ENCODE assay signal across 9 cellular contexts in genomic region chr16:535446-536405, GRCh38. TPM values are rescaled to one million over a fixed set of nuclear protein-coding genes. Genes with fewer than 3 reads are reported as not detected.
DNase-seq lines count a peak whose midpoint lies in the region; ATAC-seq and TF ChIP-seq lines count a peak whose summit lies in the region.
"Had no signal": no experiment of that assay in that cellular context is flagged by ENCODE, and none has a peak within 500 bp of the region (broad histone marks: within the 10 kb centered on the region; RNA-seq: fewer than 3 reads in every experiment).

No MANE protein-coding gene starts in this region.

- ATAC-seq in GM21381 (IDR thresholded peaks at IDR 0.05; ENCODE audit: unreplicated experiment) (no peak), T-helper 17 cell (no peak)

- H3K4me1 Mint-ChIP-seq in nephron progenitor cell = peaks cover 14% of the 10 kb centered on the region
- peaks cover 5% of the 10 kb centered on the region for H3K4me1 Mint-ChIP-seq in T-helper 17 cell

- DNase-seq in GM23248 (peak; percentile 98), NCI-H226 (peak; percentile 27), epithelial cell of prostate (ENCODE audit: low read depth, low spot score) (peak; percentile 36), nephron progenitor cell (no peak), T-helper 17 cell (no peak), BE2C (no peak), ecto neural progenitor cell (ENCODE audit: low spot score) (no peak)

- H3F3A ChIP-seq in GM23248 (ENCODE audit: insufficient read depth) = no peaks in the 10 kb centered on the region

- 38 to 51% methylated on average over 31 to 33 of the region's 39 CpGs for WGBS in GM23248 (ENCODE audit: low coverage in 1 of 2, low lambda C conversion rate in 2 of 2, missing lambda C conversion rate in 2 of 2), 2 experiments

- H3K9ac ChIP-seq in GM23248 = peak overlapping the region; percentile 73

- H3K4me2 ChIP-seq in GM23248 (ENCODE audit: unreplicated experiment) = peak overlapping the region; percentile 59

- H3K27ac ChIP-seq in GM23248 (peak overlapping the region; percentile 75), epithelial cell of prostate (peak overlapping the region; percentile 18)
- H3K27ac ChIP-seq: VCaP had no signal

- H3K27ac Mint-ChIP-seq in nephron progenitor cell (peak overlapping the region; percentile 32), T-helper 17 cell (no peak overlapping the region)

- H3K9me3 ChIP-seq in GM23248 (ENCODE audit: low read depth) (no peaks in the 10 kb centered on the region), T-helper 17 cell (ENCODE audit: control insufficient read depth, low read length, poor library complexity, severe bottlenecking) (no peaks in the 10 kb centered on the region), BE2C (no peaks in the 10 kb centered on the region)

- H3K9me3 Mint-ChIP-seq in nephron progenitor cell = no peaks in the 10 kb centered on the region

- in situ Hi-C loops in GM23248 (cut with MboI) = no loop called here

- peaks cover 7% of the 10 kb centered on the region for H3K4me1 ChIP-seq in GM23248 (ENCODE audit: insufficient read depth)
- no peaks in the 10 kb centered on the region for H3K4me1 ChIP-seq in BE2C

- TF ChIP-seq CTCF in nephron progenitor cell (IDR thresholded peaks at IDR 0.05) = no peak
- no peak for TF ChIP-seq CTCF in BE2C (IDR thresholded peaks at IDR 0.05; ENCODE audit: low read depth, low read length)

- H3K36me3 Mint-ChIP-seq in nephron progenitor cell (ENCODE audit: low read depth) (peaks cover 6% of the 10 kb centered on the region), T-helper 17 cell (ENCODE audit: low read depth) (no peaks in the 10 kb centered on the region)

- H3K27me3 Mint-ChIP-seq in nephron progenitor cell (ENCODE audit: low read depth, poor library complexity) (no peaks in the 10 kb centered on the region), T-helper 17 cell (no peaks in the 10 kb centered on the region)

- no peak overlapping the region for H3K4me3 Mint-ChIP-seq in nephron progenitor cell
- H3K4me3 Mint-ChIP-seq in T-helper 17 cell = no peak overlapping the region

- H3K4me3 ChIP-seq in GM23248 (no peak overlapping the region; the same call in 1 of the 2 replicates), BE2C (ENCODE audit: low read depth, low read length) (no peak overlapping the region)

- H4K20me1 ChIP-seq in GM23248 (ENCODE audit: insufficient read depth) = no peaks in the 10 kb centered on the region

- no peak overlapping the region for H2AFZ ChIP-seq in GM23248

- H3K27me3 ChIP-seq in GM23248 (replicated peaks; ENCODE audit: insufficient read depth) = no peaks in the 10 kb centered on the region
- H3K27me3 ChIP-seq in BE2C = no peaks in the 10 kb centered on the region

- no peaks in the 10 kb centered on the region for H3K9me2 ChIP-seq in GM23248 (ENCODE audit: insufficient read depth)

- H3K79me2 ChIP-seq in GM23248 (ENCODE audit: insufficient read depth) = peaks cover 100% of the 10 kb centered on the region

- H3K36me3 ChIP-seq in GM23248 (ENCODE audit: low read depth) (no peaks in the 10 kb centered on the region), BE2C (peaks cover 60% of the 10 kb centered on the region)

RNA-seq across cellular contexts. Expression of gene CAPN15, which starts 8.2 kb away (rescaled TPM):
- total RNA-seq in GM23248 (2014; rRNA removed; shearing (Covaris generic)) = 68.0 and 69.4 TPM in 2 replicates
- 5.4 and 5.7 TPM in 2 replicates for polyA plus RNA-seq in GM23248 (2016; fragmentation: Nextera tagmentation; extraction: Ambion mirVana)
- 10 to 100 TPM; 63.9 to 71.0 TPM for total RNA-seq in T-helper 17 cell
- 198 TPM for polyA plus RNA-seq in BE2C (2012; ENCODE audit: insufficient read depth, insufficient read length, low read depth)

RNA-seq across cellular contexts. Expression of gene PRR35, which starts 24.5 kb away (rescaled TPM):
- not detected in 2 replicates for total RNA-seq in GM23248 (2014; rRNA removed; shearing (Covaris generic))
- not detected in 2 replicates for polyA plus RNA-seq in GM23248 (2016; fragmentation: Nextera tagmentation; extraction: Ambion mirVana)
- not detected for total RNA-seq in T-helper 17 cell
- 0.91 TPM for polyA plus RNA-seq in BE2C (2012; ENCODE audit: insufficient read depth, insufficient read length, low read depth)

RNA-seq across cellular contexts. Expression of gene NHLRC4, which starts 31.1 kb away (rescaled TPM):
- total RNA-seq in GM23248 (2014; rRNA removed; shearing (Covaris generic)) = 0.11 and 0.13 TPM in 2 replicates
- polyA plus RNA-seq in GM23248 (2016; fragmentation: Nextera tagmentation; extraction: Ambion mirVana) = 0.20 TPM in 1 of 2 replicates, not detected in the other
- total RNA-seq in T-helper 17 cell = 1 to 10 TPM in 1 of 2 donors, under 1 TPM in 1; 0.86 to 1.4 TPM
- 13.5 TPM for polyA plus RNA-seq in BE2C (2012; ENCODE audit: insufficient read depth, insufficient read length, low read depth)

RNA-seq across cellular contexts. Expression of gene PIGQ, which starts 34.0 kb away (rescaled TPM):
- 35.0 and 43.5 TPM in 2 replicates for total RNA-seq in GM23248 (2014; rRNA removed; shearing (Covaris generic))
- polyA plus RNA-seq in GM23248 (2016; fragmentation: Nextera tagmentation; extraction: Ambion mirVana) = 31.6 and 33.9 TPM in 2 replicates
- 10 to 100 TPM; 25.6 to 32.4 TPM for total RNA-seq in T-helper 17 cell
- 116 TPM for polyA plus RNA-seq in BE2C (2012; ENCODE audit: insufficient read depth, insufficient read length, low read depth)

RNA-seq across cellular contexts. Expression of gene RAB40C, which starts 54.1 kb away (rescaled TPM):
- total RNA-seq in GM23248 (2014; rRNA removed; shearing (Covaris generic)) = 18.8 and 28.3 TPM in 2 replicates
- polyA plus RNA-seq in GM23248 (2016; fragmentation: Nextera tagmentation; extraction: Ambion mirVana) = 9.5 TPM in 2 replicates
- 10 to 100 TPM; 10.6 to 11.6 TPM for total RNA-seq in T-helper 17 cell
- 21.3 TPM for polyA plus RNA-seq in BE2C (2012; ENCODE audit: insufficient read depth, insufficient read length, low read depth)

Comparison
In these comparisons a context has a peak if more than half of its experiments do, and no peak if none do; other contexts are left out.
1. DNase-seq: peak in GM23248 (single experiment), NCI-H226 (single experiment) and epithelial cell of prostate (single experiment); none in nephron progenitor cell (single experiment), T-helper 17 cell (0 of 3), BE2C (single experiment) and ecto neural progenitor cell (single experiment).